ENCODE assay signal across 8 cellular contexts in the genomic region with DNA sequence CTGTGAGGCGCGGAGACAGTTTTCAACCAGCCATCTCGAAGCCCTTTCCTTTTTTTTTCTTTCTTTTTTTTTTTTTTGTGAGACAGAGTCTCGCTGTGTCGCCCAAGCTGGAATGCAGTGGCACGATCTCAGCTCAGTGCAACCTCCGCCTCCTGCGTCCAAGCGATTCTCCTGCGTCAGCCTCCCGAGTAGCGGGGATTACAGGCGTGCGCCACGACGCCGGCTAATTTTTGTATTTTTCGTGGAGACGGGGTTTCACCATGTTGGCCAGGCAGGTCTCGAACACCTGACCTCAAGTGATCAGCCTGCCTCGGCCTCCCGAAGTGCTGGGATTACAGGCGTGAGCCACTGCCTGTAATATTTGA. TPM values are rescaled to one million over a fixed set of nuclear protein-coding genes. Genes with fewer than 3 reads are reported as not detected.
DNase-seq lines count a peak whose midpoint lies in the region; ATAC-seq and TF ChIP-seq lines count a peak whose summit lies in the region.
"Not testable (repeated sequence)": the region's sequence is repeated elsewhere in the genome, so short reads cannot be mapped to it uniquely, and the experiment has no call there.

No MANE protein-coding gene starts in this region.

- BruUV-seq in Caco-2 (replicated peaks; lab: Mats Ljungman, UMichigan) = TSS peak; percentile 76

- H3K9ac ChIP-seq in mesenchymal stem cell (ENCODE audit: low read length) = peak overlapping the region; percentile 96

- not testable (repeated sequence) for H3K4ac ChIP-seq in mesenchymal stem cell (ENCODE audit: low read depth in 1 of 2, low read length in 2 of 2)

- not testable (repeated sequence) for TF ChIP-seq EP300 in transverse colon (IDR thresholded peaks at IDR 0.05; ENCODE audit: low read depth)

- not testable (repeated sequence) for H3K27me3 Mint-ChIP-seq in Caco-2 (ENCODE audit: insufficient read depth, unreplicated experiment)
- peaks cover 44% of the 10 kb centered on the region for H3K27me3 Mint-ChIP-seq in activated T-helper 17 cell treated with anti-CD3 and anti-CD28 coated beads, Interleukin-2, amount 50 U/mL, for 72 hours

- H3K14ac ChIP-seq in mesenchymal stem cell (ENCODE audit: low read length in 2 of 2) = not testable (repeated sequence)

- not testable (repeated sequence) for H3K36me3 ChIP-seq in Caco-2 (ENCODE audit: control insufficient read depth, insufficient read depth, low read length)
- H3K36me3 ChIP-seq in Peyer's patch (peaks cover 0 to 24% (median 0%) of the 10 kb centered on the region in 3 donors), mesenchymal stem cell (ENCODE audit: control insufficient read depth in 1 of 2, insufficient read depth in 2 of 2, low read depth in 1 of 2, low read length in 2 of 2) (peaks cover 6 to 19% of the 10 kb centered on the region in 2 experiments), transverse colon (peaks cover 0 to 17% (median 8%) of the 10 kb centered on the region in 4 donors)

- not testable (repeated sequence) for H4K8ac ChIP-seq in mesenchymal stem cell (ENCODE audit: low read length)

- not testable (repeated sequence) for H2BK5ac ChIP-seq in mesenchymal stem cell (ENCODE audit: low read depth, low read length, poor library complexity, severe bottlenecking)

- H3K9me3 Mint-ChIP-seq in Caco-2 (ENCODE audit: unreplicated experiment); activated T-helper 17 cell treated with anti-CD3 and anti-CD28 coated beads, Interleukin-2, amount 50 U/mL, for 72 hours: not testable (repeated sequence)

- H3K27ac Mint-ChIP-seq in Caco-2 (ENCODE audit: unreplicated experiment) = peak overlapping the region; percentile 87
- not testable (repeated sequence) for H3K27ac Mint-ChIP-seq in activated T-helper 17 cell treated with anti-CD3 and anti-CD28 coated beads, Interleukin-2, amount 50 U/mL, for 72 hours

- H3K27ac ChIP-seq in Peyer's patch (peak overlapping the region; percentile 70 to 97 (median 89)), transverse colon (peak overlapping the region; percentile 92 to 93 (median 92))
- not testable (repeated sequence) for H3K27ac ChIP-seq in mesenchymal stem cell (ENCODE audit: low read length, poor library complexity, severe bottlenecking)

- peak overlapping the region; percentile 93 for H3K4me2 ChIP-seq in mesenchymal stem cell (ENCODE audit: low read length, poor library complexity, severe bottlenecking)

- TF ChIP-seq POLR2A in Peyer's patch (IDR thresholded peaks at IDR 0.05); transverse colon (IDR thresholded peaks at IDR 0.05): not testable (repeated sequence)

- H3K4me1 ChIP-seq in Caco-2 = peaks cover 12% of the 10 kb centered on the region
- peaks cover 0 to 21% (median 3%) of the 10 kb centered on the region in 4 donors for H3K4me1 ChIP-seq in Peyer's patch
- peaks cover 34% of the 10 kb centered on the region for H3K4me1 ChIP-seq in mesenchymal stem cell (ENCODE audit: control insufficient read depth, insufficient read depth, low read depth, low read length)
- peaks cover 0 to 28% (median 11%) of the 10 kb centered on the region in 4 donors for H3K4me1 ChIP-seq in transverse colon

- not testable (repeated sequence) for H3K79me1 ChIP-seq in mesenchymal stem cell (replicated peaks; ENCODE audit: low read length, poor library complexity, severe bottlenecking)

- H3K4me1 Mint-ChIP-seq in Caco-2 (ENCODE audit: low read depth, unreplicated experiment); activated T-helper 17 cell treated with anti-CD3 and anti-CD28 coated beads, Interleukin-2, amount 50 U/mL, for 72 hours: not testable (repeated sequence)

- not testable (repeated sequence) for H2BK12ac ChIP-seq in mesenchymal stem cell (ENCODE audit: low read length in 2 of 2)

- peak overlapping the region; percentile 71 for H2BK120ac ChIP-seq in mesenchymal stem cell (ENCODE audit: low read depth, low read length)

- not testable (repeated sequence) for ATAC-seq in activated T-helper 17 cell treated with anti-CD3 and anti-CD28 coated beads, Interleukin-2, amount 50 U/mL, for 72 hours (replicated peaks)
- ATAC-seq in left cardiac atrium = peak in 1 of 2 donors; percentile 2

- H2AFZ ChIP-seq in mesenchymal stem cell (ENCODE audit: low read depth, low read length) = not testable (repeated sequence)

- peaks cover 20% of the 10 kb centered on the region for H3K36me3 Mint-ChIP-seq in Caco-2 (ENCODE audit: insufficient read depth, unreplicated experiment)
- not testable (repeated sequence) for H3K36me3 Mint-ChIP-seq in activated T-helper 17 cell treated with anti-CD3 and anti-CD28 coated beads, Interleukin-2, amount 50 U/mL, for 72 hours (ENCODE audit: low read depth)

- POLR2A ChIA-PET in Caco-2 (lab: Charles Lee) = interaction anchor here (1.1 kb wide), 1 partner anchor 31 kb away, joined by 5 read pairs; no protein-coding TSS in a partner anchor

- H3K27me3 ChIP-seq in Caco-2 (replicated peaks; ENCODE audit: control insufficient read depth, insufficient read depth, low read length); Peyer's patch; transverse colon: not testable (repeated sequence)
- peaks cover 0 to 25% of the 10 kb centered on the region in 2 experiments for H3K27me3 ChIP-seq in mesenchymal stem cell (ENCODE audit: control insufficient read depth in 1 of 2, insufficient read depth in 1 of 2, low read length in 2 of 2)

- H3K4me3 ChIP-seq in Caco-2 (ENCODE audit: low read depth, low read length) (peak overlapping the region; percentile 62), Peyer's patch (peak overlapping the region; percentile 53 to 89 (median 76)), mesenchymal stem cell (ENCODE audit: insufficient read depth in 1 of 2, low read depth in 1 of 2, low read length in 2 of 2) (peak overlapping the region; percentile 33 to 77), transverse colon (peak overlapping the region; percentile 61 to 85 (median 80))

- not testable (repeated sequence) for H3K9me3 ChIP-seq in Caco-2; Peyer's patch; mesenchymal stem cell (ENCODE audit: control insufficient read depth, low read length); transverse colon

- in situ Hi-C loops in transverse colon (cut with MboI; ENCODE audit: low pct_ligation_motif_present in 1 of 4, low pct_unique_long_range_greater_than_20kb in 1 of 4, low sequenced_read_pairs in 3 of 4) = loop anchor here in 1 of 4 donors (25.0 kb wide), 2 partner anchors 247 to 772 kb away; no protein-coding TSS in a partner anchor

- TF ChIP-seq CTCF in Caco-2 (IDR thresholded peaks at IDR 0.05; ENCODE audit: insufficient read depth in 1 of 2, low read depth in 1 of 2, low read length in 1 of 2, severe bottlenecking in 1 of 2, unreplicated experiment in 1 of 2); Peyer's patch (IDR thresholded peaks at IDR 0.05); transverse colon (IDR thresholded peaks at IDR 0.05): not testable (repeated sequence)

- H3K18ac ChIP-seq in mesenchymal stem cell (ENCODE audit: low read depth in 1 of 2, low read length in 2 of 2) = not testable (repeated sequence)

- peak overlapping the region; percentile 79 for H3K4me3 Mint-ChIP-seq in Caco-2 (ENCODE audit: unreplicated experiment)
- peak overlapping the region; percentile 69 for H3K4me3 Mint-ChIP-seq in activated T-helper 17 cell treated with anti-CD3 and anti-CD28 coated beads, Interleukin-2, amount 50 U/mL, for 72 hours

- not testable (repeated sequence) for H4K91ac ChIP-seq in mesenchymal stem cell (ENCODE audit: low read length)

- CTCF ChIA-PET in Caco-2 (lab: Charles Lee) = interaction anchor here (0.7 kb wide), 1 partner anchor 146 kb away, joined by 3 read pairs; no protein-coding TSS in a partner anchor

- peak overlapping the region; percentile 96 for H2BK15ac ChIP-seq in mesenchymal stem cell (ENCODE audit: low read depth, poor library complexity, severe bottlenecking)

- not testable (repeated sequence) for H3K23ac ChIP-seq in mesenchymal stem cell (ENCODE audit: low read length in 2 of 2)

- 7% methylated on average over 20 of the region's 23 CpGs for WGBS in mesenchymal stem cell
- 0 to 8% methylated on average over 11 to 23 of the region's 23 CpGs for WGBS in transverse colon (ENCODE audit: low coverage in 1 of 2), 2 donors

- DNase-seq in Caco-2, mesenchymal stem cell: not testable (repeated sequence)
- peak in 2 of 3 donors; percentile 50 to 62 for DNase-seq in Peyer's patch
- peak; percentile 23 for DNase-seq in dermis blood vessel endothelial cell
- DNase-seq in left cardiac atrium = peak; percentile 60
- peak; percentile 86 for DNase-seq in posterior vena cava (ENCODE audit: low spot score)
- peak; percentile 47 for DNase-seq in transverse colon

- intact Hi-C loops in Caco-2 (cut with micrococcal nuclease; ENCODE audit: unreplicated experiment) = loop anchor here (5.0 kb wide), 1 partner anchor 302 kb away; no protein-coding TSS in a partner anchor
- intact Hi-C loops in left cardiac atrium (cut with DNase I) = loop anchor here in 1 of 2 donors (2.0 kb wide), 1 partner anchor 146 kb away; no protein-coding TSS in a partner anchor
- intact Hi-C loops in posterior vena cava (cut with DNase I) = not testable (repeated sequence)
- intact Hi-C loops in transverse colon (cut with DNase I; ENCODE audit: low total_unique reads) = loop anchor here (2.0 to 10.0 kb wide), 2 partner anchors 146 to 564 kb away; no protein-coding TSS in a partner anchor

- not testable (repeated sequence) for H2AK5ac ChIP-seq in mesenchymal stem cell (ENCODE audit: low read length, severe bottlenecking)

RNA-seq across cellular contexts. Expression of a gene that starts 1.0 kb away (rescaled TPM):
- 4.9 and 7.2 TPM in 2 replicates for total RNA-seq in Caco-2 (2022)
- total RNA-seq in Peyer's patch = 100 to 1,000 TPM in 3 of 4 donors, 10 to 100 TPM in 1; 83.3 to 197 (median 165) TPM
- under 1 TPM; 0.19 to 0.48 TPM for total RNA-seq in activated T-helper 17 cell treated with anti-CD3 and anti-CD28 coated beads, Interleukin-2, amount 50 U/mL, for 72 hours
- total RNA-seq in dermis blood vessel endothelial cell = 0.98 and 4.6 TPM in 2 replicates
- 10 to 100 TPM; 45.2 to 66.9 TPM for total RNA-seq in left cardiac atrium
- polyA plus RNA-seq in mesenchymal stem cell (2013, experiment 1 of 2) = 21.2 TPM
- 21.0 TPM for polyA plus RNA-seq in mesenchymal stem cell (2013, experiment 2 of 2)
- total RNA-seq in posterior vena cava = 100 to 1,000 TPM in 1 of 2 donors, 10 to 100 TPM in 1; 82.4 to 151 TPM
- total RNA-seq in transverse colon = 100 to 1,000 TPM; 304 to 861 (median 407) TPM
